ENCODE assay signal across 27 cellular contexts in genomic region chr12:24482044-24482443, GRCh38.
"Had no signal": no experiment of that assay in that cellular context is flagged by ENCODE, and none has a peak within 500 bp of the region (broad histone marks: within the 10 kb centered on the region; RNA-seq: fewer than 3 reads in every experiment).

No MANE protein-coding gene starts in this region.

- ATAC-seq: heart left ventricle; left colon; left lung; lower lobe of right lung; naive thymus-derived CD8-positive, alpha-beta T cell; right lobe of liver; stimulated activated memory B cell treated with anti-CD40 and anti-IgM and Interleukin-4, amounts not matched to agents 10 μg/mL and 1 μg/mL and 100 μg/mL, for 72 hours; stimulated activated naive CD8-positive, alpha-beta T cell treated with anti-CD3 and anti-CD28 coated beads, Interleukin-15, amount 100 ng/mL, for 72 hours; upper lobe of right lung had no signal

- DNase-seq: heart left ventricle; hypothalamus; immature natural killer cell; kidney; left colon; left lung; lower lobe of right lung; mammary epithelial cell; mesenchymal stem cell; naive thymus-derived CD8-positive, alpha-beta T cell; nucleus accumbens; right lobe of liver; stimulated activated CD4-positive, alpha-beta T cell treated with anti-CD3 and anti-CD28 coated beads, Interleukin-1b, Interleukin-23, amount 100 ng/mL, for 48 hours; stimulated activated CD4-positive, alpha-beta T cell treated with anti-CD3 and anti-CD28 coated beads, Interleukin-2, amount 100 ng/mL, for 48 hours; stimulated activated CD4-positive, alpha-beta T cell treated with anti-CD3 and anti-CD28 coated beads, Interleukin-4, amount 100 ng/mL, for 4 hours; stimulated activated CD8-positive, alpha-beta memory T cell treated with anti-CD3 and anti-CD28 coated beads, Interleukin-4, amount 100 ng/mL, for 48 hours; stimulated activated naive CD4-positive, alpha-beta T cell treated with Interleukin-2 at 50 U/mL for 16 hours; stimulated activated naive CD8-positive, alpha-beta T cell treated with anti-CD3 and anti-CD28 coated beads, Interleukin-15, amount 100 ng/mL, for 72 hours; testis; thyroid gland; transverse colon; upper lobe of right lung had no signal

- H3K9me3 ChIP-seq: heart left ventricle, left lung, lower lobe of right lung, right atrium auricular region, right lobe of liver, testis, thyroid gland, transverse colon, upper lobe of right lung had no signal

- H3K4me1 Mint-ChIP-seq: immature natural killer cell; naive thymus-derived CD8-positive, alpha-beta T cell; stimulated activated memory B cell treated with anti-CD40 and anti-IgM and Interleukin-4, amounts not matched to agents 10 μg/mL and 1 μg/mL and 100 μg/mL, for 72 hours; stimulated activated naive CD8-positive, alpha-beta T cell treated with anti-CD3 and anti-CD28 coated beads, Interleukin-15, amount 100 ng/mL, for 72 hours had no signal

- H3K4me3 Mint-ChIP-seq: immature natural killer cell; naive thymus-derived CD8-positive, alpha-beta T cell; neural crest cell; stimulated activated memory B cell treated with anti-CD40 and anti-IgM and Interleukin-4, amounts not matched to agents 10 μg/mL and 1 μg/mL and 100 μg/mL, for 72 hours; stimulated activated naive CD8-positive, alpha-beta T cell treated with anti-CD3 and anti-CD28 coated beads, Interleukin-15, amount 100 ng/mL, for 72 hours had no signal

- H3K4me3 ChIP-seq: heart left ventricle, left lung, lower lobe of right lung, right atrium auricular region, right lobe of liver, smooth muscle cell, testis, thyroid gland, transverse colon, upper lobe of right lung had no signal

- H3K27me3 Mint-ChIP-seq: stimulated activated naive CD8-positive, alpha-beta T cell treated with anti-CD3 and anti-CD28 coated beads, Interleukin-15, amount 100 ng/mL, for 72 hours had no signal

- H3K27me3 ChIP-seq: heart left ventricle, left lung, right atrium auricular region, right lobe of liver, testis, thyroid gland, transverse colon, upper lobe of right lung had no signal

- H3K27ac Mint-ChIP-seq: immature natural killer cell; naive thymus-derived CD8-positive, alpha-beta T cell; stimulated activated memory B cell treated with anti-CD40 and anti-IgM and Interleukin-4, amounts not matched to agents 10 μg/mL and 1 μg/mL and 100 μg/mL, for 72 hours; stimulated activated naive CD8-positive, alpha-beta T cell treated with anti-CD3 and anti-CD28 coated beads, Interleukin-15, amount 100 ng/mL, for 72 hours had no signal

- H3K4me1 ChIP-seq: heart left ventricle, left lung, lower lobe of right lung, parathyroid adenoma, right atrium auricular region, right lobe of liver, testis, transverse colon, upper lobe of right lung had no signal

- H3K27ac ChIP-seq: heart left ventricle, left lung, lower lobe of right lung, parathyroid adenoma, right atrium auricular region, right lobe of liver, testis, thyroid gland, transverse colon, upper lobe of right lung had no signal

- H3K36me3 ChIP-seq: heart left ventricle, left lung, lower lobe of right lung, right atrium auricular region, right lobe of liver, thyroid gland, transverse colon, upper lobe of right lung had no signal

- H3K9me3 Mint-ChIP-seq: stimulated activated memory B cell treated with anti-CD40 and anti-IgM and Interleukin-4, amounts not matched to agents 10 μg/mL and 1 μg/mL and 100 μg/mL, for 72 hours; stimulated activated naive CD8-positive, alpha-beta T cell treated with anti-CD3 and anti-CD28 coated beads, Interleukin-15, amount 100 ng/mL, for 72 hours had no signal

- H3K36me3 Mint-ChIP-seq: immature natural killer cell; naive thymus-derived CD8-positive, alpha-beta T cell; stimulated activated memory B cell treated with anti-CD40 and anti-IgM and Interleukin-4, amounts not matched to agents 10 μg/mL and 1 μg/mL and 100 μg/mL, for 72 hours had no signal
